ENCODE assay signal across 1 cellular context in genomic region chr21:29002442-29003144, GRCh38.
TF ChIP-seq lines count a peak whose summit lies in the region.

No MANE protein-coding gene starts in this region.

TF ChIP-seq in HepG2, 621 proteins besides CTCF, POLR2A, EP300 and RAD21 (continued from another document and continues in another):
- TF ChIP-seq PLSCR1 (CRISPR knock-in tag; IDR thresholded peaks at IDR 0.05; ENCODE audit: borderline replicate concordance): no peak
- no peak for TF ChIP-seq PRMT3 (CRISPR knock-in tag; IDR thresholded peaks at IDR 0.05; ENCODE audit: borderline replicate concordance, low read depth)
- TF ChIP-seq PBX2 (CRISPR knock-in tag; IDR thresholded peaks at IDR 0.05): 0 out of 2 replicates have a peak, but pooled peaks have one; percentile 20
- no peak for TF ChIP-seq ZNF775 (CRISPR knock-in tag; IDR thresholded peaks at IDR 0.05; ENCODE audit: borderline replicate concordance)
- peak; percentile 98 for TF ChIP-seq KAT8 (CRISPR knock-in tag; IDR thresholded peaks at IDR 0.05)
- TF ChIP-seq SRSF4 (IDR thresholded peaks at IDR 0.05; ENCODE audit: low read depth, low read length, poor library complexity, severe bottlenecking): no peak
- peak; percentile 56; the same call in 1 of the 2 replicates for TF ChIP-seq HCFC1 (IDR thresholded peaks at IDR 0.05; ENCODE audit: low read depth, low read length)
- peak; percentile 89 for TF ChIP-seq ZNF547 (CRISPR knock-in tag; IDR thresholded peaks at IDR 0.05)
- peak; percentile 78; the same call in 1 of the 2 replicates for TF ChIP-seq ZSCAN9 (CRISPR knock-in tag; IDR thresholded peaks at IDR 0.05; ENCODE audit: borderline replicate concordance)
- TF ChIP-seq MXD3 (CRISPR knock-in tag; IDR thresholded peaks at IDR 0.05): peak; percentile 89; the same call in 1 of the 2 replicates
- peak; percentile 68 for TF ChIP-seq HNRNPLL (IDR thresholded peaks at IDR 0.05; ENCODE audit: low read depth, low read length, poor library complexity, severe bottlenecking)
- TF ChIP-seq HNF4A (CRISPR knock-in tag; IDR thresholded peaks at IDR 0.05): no peak
- no peak for TF ChIP-seq ZKSCAN1 (IDR thresholded peaks at IDR 0.05; ENCODE audit: low read length)
- no peak for TF ChIP-seq LCORL (IDR thresholded peaks at IDR 0.05)
- peak; percentile 77 for TF ChIP-seq LCORL (CRISPR knock-in tag; IDR thresholded peaks at IDR 0.05)
- peak; percentile 54 for TF ChIP-seq HNF1B (CRISPR knock-in tag; IDR thresholded peaks at IDR 0.05)
- no peak for TF ChIP-seq ZNF564 (CRISPR knock-in tag; IDR thresholded peaks at IDR 0.05)
- TF ChIP-seq MEIS1 (CRISPR knock-in tag; IDR thresholded peaks at IDR 0.05; ENCODE audit: borderline replicate concordance): no peak; the same call in 1 of the 2 replicates
- peak; percentile 52; the same call in 1 of the 2 replicates for TF ChIP-seq KDM1A (CRISPR knock-in tag; IDR thresholded peaks at IDR 0.05)
- TF ChIP-seq TERF1 (CRISPR knock-in tag; IDR thresholded peaks at IDR 0.05): no peak
- no peak for TF ChIP-seq ZNF326 (CRISPR knock-in tag; IDR thresholded peaks at IDR 0.05; ENCODE audit: borderline replicate concordance)
- TF ChIP-seq ZBTB44 (CRISPR knock-in tag; IDR thresholded peaks at IDR 0.05): no peak
- TF ChIP-seq ZNF337 (CRISPR knock-in tag; IDR thresholded peaks at IDR 0.05; ENCODE audit: borderline replicate concordance, low read depth): peak; percentile 73; the same call in 1 of the 2 replicates
- TF ChIP-seq GATAD1 (CRISPR knock-in tag; IDR thresholded peaks at IDR 0.05): peak; percentile 94
- TF ChIP-seq ZNF512B (CRISPR knock-in tag; IDR thresholded peaks at IDR 0.05; ENCODE audit: borderline replicate concordance): no peak
- no peak for TF ChIP-seq MBD4 (IDR thresholded peaks at IDR 0.05; ENCODE audit: borderline replicate concordance, low read length)
- peak; percentile 73; the same call in 1 of the 2 replicates for TF ChIP-seq TOPORS (CRISPR knock-in tag; IDR thresholded peaks at IDR 0.05)
- TF ChIP-seq ZNF292 (CRISPR knock-in tag; IDR thresholded peaks at IDR 0.05; ENCODE audit: borderline replicate concordance, low read depth): peak; percentile 84
- TF ChIP-seq ZBTB20 (CRISPR knock-in tag; IDR thresholded peaks at IDR 0.05; ENCODE audit: borderline replicate concordance, low read depth): no peak; the same call in 1 of the 2 replicates
- peak; percentile 96 for TF ChIP-seq MAX (IDR thresholded peaks at IDR 0.05)
- TF ChIP-seq ARID4A (CRISPR knock-in tag; IDR thresholded peaks at IDR 0.05; ENCODE audit: borderline replicate concordance): peak; percentile 96
- TF ChIP-seq ZFP37 (CRISPR knock-in tag; IDR thresholded peaks at IDR 0.05; ENCODE audit: borderline replicate concordance): 0 out of 2 replicates have a peak, but pooled peaks have one; percentile 78
- TF ChIP-seq BCL3 (CRISPR knock-in tag; IDR thresholded peaks at IDR 0.05): peak; percentile 49; the same call in 1 of the 2 replicates
- no peak for TF ChIP-seq BRF2 (CRISPR knock-in tag; IDR thresholded peaks at IDR 0.05)
- TF ChIP-seq ZNF713 (CRISPR knock-in tag; IDR thresholded peaks at IDR 0.05): no peak
- 0 out of 2 replicates have a peak, but pooled peaks have one; percentile 68 for TF ChIP-seq ARID2 (CRISPR knock-in tag; IDR thresholded peaks at IDR 0.05; ENCODE audit: borderline replicate concordance)
- 0 out of 2 replicates have a peak, but pooled peaks have one; percentile 60 for TF ChIP-seq KLF12 (CRISPR knock-in tag; IDR thresholded peaks at IDR 0.05; ENCODE audit: borderline replicate concordance)
- peak; percentile 87; the same call in 1 of the 2 replicates for TF ChIP-seq ATF2 (CRISPR knock-in tag; IDR thresholded peaks at IDR 0.05)
- peak; percentile 59; the same call in 1 of the 2 replicates for TF ChIP-seq ZZZ3 (CRISPR knock-in tag; IDR thresholded peaks at IDR 0.05; ENCODE audit: borderline replicate concordance)
- TF ChIP-seq SMAD3 (CRISPR knock-in tag; IDR thresholded peaks at IDR 0.05): 0 out of 2 replicates have a peak, but pooled peaks have one; percentile 11
- peak; percentile 76; the same call in 1 of the 2 replicates for TF ChIP-seq KLF6 (CRISPR knock-in tag; IDR thresholded peaks at IDR 0.05)
- peak; percentile 24; the same call in 1 of the 2 replicates for TF ChIP-seq SMAD9 (CRISPR knock-in tag; IDR thresholded peaks at IDR 0.05)
